In the genomic region with DNA sequence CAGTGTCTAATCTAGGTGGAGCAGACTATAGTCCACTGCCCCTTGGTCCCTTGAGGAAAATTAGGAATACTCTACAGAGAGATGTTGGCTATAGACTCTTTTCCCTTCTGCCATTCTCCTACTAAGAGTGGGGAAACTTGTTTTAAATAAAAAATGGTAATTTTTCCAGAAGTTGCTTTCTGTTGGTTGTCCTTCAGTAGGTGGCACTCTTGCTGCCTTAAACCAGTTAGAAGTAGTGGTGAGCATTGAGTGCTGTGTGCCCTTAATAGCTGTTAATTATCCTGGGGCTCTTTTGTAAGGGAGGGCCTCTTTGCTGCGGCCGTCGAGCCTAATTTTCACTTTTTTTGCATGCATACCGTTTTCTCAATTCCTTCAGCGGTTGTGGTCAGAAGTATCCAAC, we compare ENCODE assay signal across 1 cellular context.
TF ChIP-seq lines count a peak whose summit lies in the region.

No MANE protein-coding gene starts in this region.

TF ChIP-seq in HCT116, 20 proteins besides CTCF, POLR2A, EP300 and RAD21 (continued from another document):
- TF ChIP-seq, protein P1, sequence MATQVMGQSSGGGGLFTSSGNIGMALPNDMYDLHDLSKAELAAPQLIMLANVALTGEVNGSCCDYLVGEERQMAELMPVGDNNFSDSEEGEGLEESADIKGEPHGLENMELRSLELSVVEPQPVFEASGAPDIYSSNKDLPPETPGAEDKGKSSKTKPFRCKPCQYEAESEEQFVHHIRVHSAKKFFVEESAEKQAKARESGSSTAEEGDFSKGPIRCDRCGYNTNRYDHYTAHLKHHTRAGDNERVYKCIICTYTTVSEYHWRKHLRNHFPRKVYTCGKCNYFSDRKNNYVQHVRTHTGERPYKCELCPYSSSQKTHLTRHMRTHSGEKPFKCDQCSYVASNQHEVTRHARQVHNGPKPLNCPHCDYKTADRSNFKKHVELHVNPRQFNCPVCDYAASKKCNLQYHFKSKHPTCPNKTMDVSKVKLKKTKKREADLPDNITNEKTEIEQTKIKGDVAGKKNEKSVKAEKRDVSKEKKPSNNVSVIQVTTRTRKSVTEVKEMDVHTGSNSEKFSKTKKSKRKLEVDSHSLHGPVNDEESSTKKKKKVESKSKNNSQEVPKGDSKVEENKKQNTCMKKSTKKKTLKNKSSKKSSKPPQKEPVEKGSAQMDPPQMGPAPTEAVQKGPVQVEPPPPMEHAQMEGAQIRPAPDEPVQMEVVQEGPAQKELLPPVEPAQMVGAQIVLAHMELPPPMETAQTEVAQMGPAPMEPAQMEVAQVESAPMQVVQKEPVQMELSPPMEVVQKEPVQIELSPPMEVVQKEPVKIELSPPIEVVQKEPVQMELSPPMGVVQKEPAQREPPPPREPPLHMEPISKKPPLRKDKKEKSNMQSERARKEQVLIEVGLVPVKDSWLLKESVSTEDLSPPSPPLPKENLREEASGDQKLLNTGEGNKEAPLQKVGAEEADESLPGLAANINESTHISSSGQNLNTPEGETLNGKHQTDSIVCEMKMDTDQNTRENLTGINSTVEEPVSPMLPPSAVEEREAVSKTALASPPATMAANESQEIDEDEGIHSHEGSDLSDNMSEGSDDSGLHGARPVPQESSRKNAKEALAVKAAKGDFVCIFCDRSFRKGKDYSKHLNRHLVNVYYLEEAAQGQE (IDR thresholded peaks at IDR 0.05; ENCODE audit: low read depth): no peak
- TF ChIP-seq EGR1 (IDR thresholded peaks at IDR 0.05; ENCODE audit: low read depth) (no peak), ZFX (IDR thresholded peaks at IDR 0.05) (no peak), POLR2AphosphoS5 (IDR thresholded peaks at IDR 0.05; ENCODE audit: low read depth, low read length) (no peak), ELF1 (IDR thresholded peaks at IDR 0.05; ENCODE audit: borderline replicate concordance, low read depth) (no peak), CBX3 (IDR thresholded peaks at IDR 0.05; ENCODE audit: low read depth) (no peak), EZH2phosphoT487 (IDR thresholded peaks at IDR 0.05; ENCODE audit: borderline replicate concordance) (no peak), SP1 (IDR thresholded peaks at IDR 0.05; ENCODE audit: low read depth) (no peak)
- TF ChIP-seq, protein P2, sequence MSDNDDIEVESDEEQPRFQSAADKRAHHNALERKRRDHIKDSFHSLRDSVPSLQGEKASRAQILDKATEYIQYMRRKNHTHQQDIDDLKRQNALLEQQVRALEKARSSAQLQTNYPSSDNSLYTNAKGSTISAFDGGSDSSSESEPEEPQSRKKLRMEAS (IDR thresholded peaks at IDR 0.05): no peak
- TF ChIP-seq, protein P3, sequence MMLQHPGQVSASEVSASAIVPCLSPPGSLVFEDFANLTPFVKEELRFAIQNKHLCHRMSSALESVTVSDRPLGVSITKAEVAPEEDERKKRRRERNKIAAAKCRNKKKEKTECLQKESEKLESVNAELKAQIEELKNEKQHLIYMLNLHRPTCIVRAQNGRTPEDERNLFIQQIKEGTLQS (IDR thresholded peaks at IDR 0.05): no peak
